Comparison of ENCODE assay signal across 1 cellular context in genomic region chr9:135482015-135482754, GRCh38.
A peak's percentile ranks its signal among the peaks of the same experiment; 100 is the strongest.
TF ChIP-seq lines count a peak whose summit lies in the region.

No MANE protein-coding gene starts in this region.

TF ChIP-seq in GM12878, 131 proteins besides CTCF, POLR2A, EP300 and RAD21:
- TF ChIP-seq WRNIP1 (IDR thresholded peaks at IDR 0.05; ENCODE audit: borderline replicate concordance, low read depth, low read length) (0 out of 2 replicates have a peak, but pooled peaks have one; percentile 55), ZSCAN29 (IDR thresholded peaks at IDR 0.05) (no peak)
